In genomic region chr5:40871177-40871576, GRCh38 we compare ENCODE assay signal across 1 cellular context.
TF ChIP-seq lines count a peak whose summit lies in the region.

No MANE protein-coding gene starts in this region.

TF ChIP-seq in endothelial cell of umbilical vein, 7 proteins besides CTCF, POLR2A, EP300 and RAD21:
- no peak for TF ChIP-seq POLR2AphosphoS5 (IDR thresholded peaks at IDR 0.05; ENCODE audit: insufficient read depth, low read depth, low read length)
- TF ChIP-seq FOS (IDR thresholded peaks at IDR 0.05; ENCODE audit: borderline replicate concordance, insufficient read depth, low read length): no peak
